8 cellular contexts compared by ENCODE assay signal in the genomic region with DNA sequence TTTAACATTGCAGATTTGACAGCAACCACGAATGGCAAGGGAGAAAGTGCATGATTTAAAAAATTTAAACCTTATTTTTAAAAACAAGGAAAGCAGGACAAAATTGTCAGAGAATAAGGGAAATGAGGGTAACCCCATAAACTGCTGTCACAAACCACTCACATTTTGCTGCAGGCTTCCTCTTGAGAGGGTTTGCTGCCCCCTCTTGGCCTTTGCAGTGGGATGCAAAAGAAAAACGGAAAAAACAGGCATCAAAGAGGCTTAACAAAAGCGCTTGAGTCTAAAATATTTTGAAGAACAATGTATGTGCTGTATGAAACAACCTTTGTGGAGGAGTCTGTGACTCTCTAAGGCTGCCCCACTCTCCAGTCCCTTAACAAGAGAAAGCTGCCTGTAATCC.
DNase-seq lines count a peak whose midpoint lies in the region; ATAC-seq and TF ChIP-seq lines count a peak whose summit lies in the region.

No MANE protein-coding gene starts in this region.

- peaks cover 4% of the 10 kb centered on the region for H3K9me3 Mint-ChIP-seq in glutamatergic neuron (ENCODE audit: unreplicated experiment)

- H3K4me3 ChIP-seq in sigmoid colon = no peak overlapping the region

- no peaks in the 10 kb centered on the region for H3K27me3 ChIP-seq in sigmoid colon

- no peaks in the 10 kb centered on the region for H3K27me3 Mint-ChIP-seq in glutamatergic neuron (ENCODE audit: unreplicated experiment)

- DNase-seq in stimulated activated CD4-positive, alpha-beta T cell treated with anti-CD3 and anti-CD28 coated beads, Interleukin-1b, Interleukin-23, amount 100 ng/mL, for 48 hours = peak; percentile 5
- DNase-seq in stimulated activated CD4-positive, alpha-beta T cell treated with anti-CD3 and anti-CD28 coated beads, Interleukin-4, amount 100 ng/mL, for 1 hour = no peak
- DNase-seq in NCI-H345 treated with DMSO at 0.1 percent for 48 hours (lab: John Stamatoyannopoulos, UW; ENCODE audit: unreplicated experiment) = peak; percentile 47
- peak; percentile 20 for DNase-seq in activated T-cell treated with anti-CD3 and anti-CD28 coated beads, Interleukin-2, amount 50 U/mL, for 1 hour
- DNase-seq in glutamatergic neuron = peak; percentile 72
- DNase-seq in sigmoid colon = peak; percentile 66
- no peak for DNase-seq in OCI-M2 (lab: John Stamatoyannopoulos, UW; ENCODE audit: unreplicated experiment)

- TF ChIP-seq CTCF in glutamatergic neuron (IDR thresholded peaks at IDR 0.05; ENCODE audit: partially characterized antibody, unreplicated experiment) = peak; percentile 74
- TF ChIP-seq CTCF in sigmoid colon (IDR thresholded peaks at IDR 0.05) = peak in 3 of 4 experiments; percentile 36 to 66 (median 53)

- H3K27ac ChIP-seq in sigmoid colon = no peak overlapping the region

- H3K36me3 Mint-ChIP-seq in glutamatergic neuron (ENCODE audit: unreplicated experiment) = peaks cover 7% of the 10 kb centered on the region

- H3K36me3 ChIP-seq in sigmoid colon = no peaks in the 10 kb centered on the region

- H3K4me1 ChIP-seq in sigmoid colon = no peaks in the 10 kb centered on the region

- WGBS in sigmoid colon, 2 donors = 3 to 4% methylated on average over 3 of the region's 3 CpGs

- TF ChIP-seq EP300 in sigmoid colon (IDR thresholded peaks at IDR 0.05) = no peak

- ATAC-seq in HG03060 (IDR thresholded peaks at IDR 0.05; ENCODE audit: low read depth, unreplicated experiment) = peak; percentile 49

- intact Hi-C loops in sigmoid colon (cut with DNase I) = loop anchor here (5.0 to 10.0 kb wide), 2 partner anchors 1106 to 1409 kb away; a partner anchor contains a TSS

- no peaks in the 10 kb centered on the region for H3K9me3 ChIP-seq in sigmoid colon

- peaks cover 5% of the 10 kb centered on the region for H3K4me1 Mint-ChIP-seq in glutamatergic neuron (ENCODE audit: low read depth, unreplicated experiment)

- H3K27ac Mint-ChIP-seq in glutamatergic neuron (ENCODE audit: unreplicated experiment) = peak overlapping the region; percentile 73

- no peak for TF ChIP-seq POLR2A in sigmoid colon (IDR thresholded peaks at IDR 0.05)

- no peak overlapping the region for H3K4me3 Mint-ChIP-seq in glutamatergic neuron (ENCODE audit: unreplicated experiment)

Comparison
In these comparisons a context has a peak if more than half of its experiments do, and no peak if none do; other contexts are left out.
1. DNase-seq: peak in stimulated activated CD4-positive, alpha-beta T cell treated with anti-CD3 and anti-CD28 coated beads, Interleukin-1b, Interleukin-23, amount 100 ng/mL, for 48 hours (single experiment), NCI-H345 treated with DMSO at 0.1 percent for 48 hours (single experiment), activated T-cell treated with anti-CD3 and anti-CD28 coated beads, Interleukin-2, amount 50 U/mL, for 1 hour (single experiment), glutamatergic neuron (single experiment) and sigmoid colon (single experiment); none in stimulated activated CD4-positive, alpha-beta T cell treated with anti-CD3 and anti-CD28 coated beads, Interleukin-4, amount 100 ng/mL, for 1 hour (single experiment) and OCI-M2 (single experiment).